Comparison of ENCODE assay signal across 4 cellular contexts in the genomic region with DNA sequence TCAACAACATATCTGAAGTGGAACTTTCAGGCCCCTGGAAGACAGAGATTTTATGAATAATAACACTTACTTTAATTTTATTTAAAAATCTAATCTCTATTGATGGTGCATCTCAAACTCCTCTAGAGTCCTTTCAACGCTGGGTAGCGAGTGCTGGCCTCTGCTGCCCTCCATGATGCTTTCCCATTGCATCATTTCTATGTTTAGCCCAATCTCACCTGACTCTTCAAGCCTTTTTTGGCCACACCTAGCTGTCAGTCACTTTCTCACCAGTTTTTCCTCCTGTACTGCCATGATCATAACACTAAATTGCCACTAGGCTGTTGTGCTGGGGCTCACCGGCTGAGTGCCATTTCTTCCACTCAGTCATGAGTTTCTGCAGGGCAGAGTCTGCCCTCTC.
"Had no signal": no experiment of that assay in that cellular context is flagged by ENCODE, and none has a peak within 500 bp of the region (broad histone marks: within the 10 kb centered on the region; RNA-seq: fewer than 3 reads in every experiment).

No MANE protein-coding gene starts in this region.

- H3K4me3 ChIP-seq: GM23338 had no signal

- H3K9me3 Mint-ChIP-seq: GM23338, H9 had no signal

- H3K4me1 Mint-ChIP-seq: GM23338 had no signal

- DNase-seq: H9, HCEC 1CT, IMR-90 had no signal

- ATAC-seq: GM23338 had no signal

- H3K4me3 Mint-ChIP-seq: GM23338, H9 had no signal

- H3K27ac Mint-ChIP-seq: GM23338, H9 had no signal
